ENCODE assay signal across 1 cellular context in genomic region chr1:21764615-21765423, GRCh38.
TF ChIP-seq lines count a peak whose summit lies in the region.

No MANE protein-coding gene starts in this region.

TF ChIP-seq in HepG2, 621 proteins besides CTCF, POLR2A, EP300 and RAD21 (continued from another document):
- TF ChIP-seq MAX (IDR thresholded peaks at IDR 0.05) (no peak), ZNF441 (CRISPR knock-in tag; IDR thresholded peaks at IDR 0.05; ENCODE audit: borderline replicate concordance) (no peak), ZNF350 (CRISPR knock-in tag; IDR thresholded peaks at IDR 0.05; ENCODE audit: borderline replicate concordance, low read depth) (no peak), PAWR (CRISPR knock-in tag; IDR thresholded peaks at IDR 0.05; ENCODE audit: borderline replicate concordance) (no peak), HMG20A (CRISPR knock-in tag; IDR thresholded peaks at IDR 0.05; ENCODE audit: borderline replicate concordance) (no peak), FOXC1 (CRISPR knock-in tag; IDR thresholded peaks at IDR 0.05; ENCODE audit: borderline replicate concordance) (no peak), MLLT10 (CRISPR knock-in tag; IDR thresholded peaks at IDR 0.05) (no peak), ZKSCAN8 (CRISPR knock-in tag; IDR thresholded peaks at IDR 0.05; ENCODE audit: borderline replicate concordance) (no peak), GLMP (CRISPR knock-in tag; IDR thresholded peaks at IDR 0.05; ENCODE audit: borderline replicate concordance) (no peak), ZNF512 (CRISPR knock-in tag; IDR thresholded peaks at IDR 0.05) (no peak), CENPX (CRISPR knock-in tag; IDR thresholded peaks at IDR 0.05) (no peak), RELA (CRISPR knock-in tag; IDR thresholded peaks at IDR 0.05) (no peak), RBFOX2 (IDR thresholded peaks at IDR 0.05; ENCODE audit: low read depth, low read length) (no peak), GTF2F1 (IDR thresholded peaks at IDR 0.05; ENCODE audit: low read length) (no peak)
